Comparison of ENCODE assay signal across 8 cellular contexts in the genomic region with DNA sequence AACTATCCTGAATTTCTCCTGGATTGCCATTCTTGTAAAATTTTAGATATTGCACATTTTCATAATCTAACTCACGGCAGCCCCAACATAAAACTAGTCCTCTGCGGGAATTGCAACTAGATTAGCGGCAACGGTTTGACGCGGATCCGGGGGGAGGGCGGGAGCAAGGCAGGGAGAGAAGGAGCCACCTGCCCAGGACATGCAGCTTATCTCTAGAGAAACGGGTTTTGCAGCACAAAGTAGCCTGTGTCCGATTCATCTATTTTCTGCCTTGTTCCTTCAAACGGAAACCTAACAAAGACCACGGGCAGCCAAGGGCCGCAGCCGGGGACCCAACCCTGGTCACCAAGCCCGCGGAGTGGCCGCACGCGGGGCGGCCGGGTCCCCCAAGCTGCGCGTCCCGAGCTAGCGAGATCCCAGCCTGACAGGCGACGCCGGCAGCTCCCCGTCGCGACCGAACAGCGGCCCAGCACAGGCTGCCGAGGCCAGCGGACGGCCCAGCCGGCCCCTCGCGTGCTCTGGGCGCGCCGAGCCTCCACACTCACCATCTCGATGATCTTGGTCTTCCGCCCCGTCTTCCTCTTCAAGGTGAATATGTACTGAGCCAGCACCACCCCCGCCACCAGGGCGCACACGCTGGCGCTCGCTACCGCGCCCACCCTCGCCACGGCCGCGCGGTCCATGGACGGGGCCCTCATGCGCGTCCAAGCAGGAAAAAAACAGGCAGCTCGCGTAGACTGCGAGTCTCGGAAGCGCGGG. TPM values are rescaled to one million over a fixed set of nuclear protein-coding genes. Genes with fewer than 3 reads are reported as not detected.
DNase-seq lines count a peak whose midpoint lies in the region; ATAC-seq and TF ChIP-seq lines count a peak whose summit lies in the region.

A gene (minus strand): TSS at position 754 of the 759 bp plus-strand sequence. CDS start 71 bp downstream, at position 683.

- peak; percentile 38 for DNase-seq in SIG-M5 treated with dmso at 0.1 percent for 504 hours (lab: John Stamatoyannopoulos, UW; ENCODE audit: unreplicated experiment)
- no peak for DNase-seq in SIG-M5 (lab: John Stamatoyannopoulos, UW)
- DNase-seq in NCI-H1092 treated with DMSO at 0.1 percent for 48 hours (lab: John Stamatoyannopoulos, UW), result peak; percentile 58
- peak; percentile 3 to 17 for DNase-seq in activated CD4-positive, alpha-beta T cell treated with anti-CD3 and anti-CD28 coated beads, Interleukin-2, amount 50 U/mL, for 24 hours (ENCODE audit: low read depth in 1 of 2, low spot score in 1 of 2)
- DNase-seq in esophagus muscularis mucosa (ENCODE audit: extremely low spot score), result no peak
- peak; percentile 42 for DNase-seq in superior temporal gyrus (ENCODE audit: extremely low spot score)

- intact Hi-C loops in esophagus muscularis mucosa (cut with DNase I), result loop anchor here (5.0 kb wide), 1 partner anchor 105 kb away; a partner anchor contains a TSS

- no peaks in the 10 kb centered on the region for H3K36me3 ChIP-seq in esophagus muscularis mucosa
- no peaks in the 10 kb centered on the region for H3K36me3 ChIP-seq in muscle layer of duodenum (ENCODE audit: control insufficient read depth in 1 of 2, insufficient read depth in 2 of 2, low read length in 2 of 2)

- H3K4me3 ChIP-seq in esophagus muscularis mucosa (peak within 1 kb of the TSS; percentile 82 to 94 (median 84)), muscle layer of duodenum (ENCODE audit: low read depth in 1 of 2, low read length in 2 of 2) (peak within 1 kb of the TSS; percentile 83 to 95)

- H3K27ac ChIP-seq in esophagus muscularis mucosa (replicated peaks in 1 of 4) (peak within 1 kb of the TSS; percentile 92 to 94 (median 93)), muscle layer of duodenum (ENCODE audit: low read length) (peak within 1 kb of the TSS; percentile 67)

- peak; percentile 35 for ATAC-seq in HG02610 (IDR thresholded peaks at IDR 0.05; ENCODE audit: unreplicated experiment)

- TF ChIP-seq CTCF in esophagus muscularis mucosa (IDR thresholded peaks at IDR 0.05), result no peak

- TF ChIP-seq POLR2A in esophagus muscularis mucosa (IDR thresholded peaks at IDR 0.05; ENCODE audit: low read depth), result no peak

- WGBS in esophagus muscularis mucosa, result under 1% methylated on average over 38 of the region's 66 CpGs

- peaks cover 0 to 7% (median 3%) of the 10 kb centered on the region in 4 donors for H3K9me3 ChIP-seq in esophagus muscularis mucosa
- peaks cover 0 to 10% of the 10 kb centered on the region in 2 donors for H3K9me3 ChIP-seq in muscle layer of duodenum (ENCODE audit: control insufficient read depth in 1 of 2, low read length in 2 of 2)

- no peaks in the 10 kb centered on the region for H3K27me3 ChIP-seq in esophagus muscularis mucosa
- no peaks in the 10 kb centered on the region for H3K27me3 ChIP-seq in muscle layer of duodenum (ENCODE audit: low read depth, low read length)

- TF ChIP-seq EP300 in esophagus muscularis mucosa (IDR thresholded peaks at IDR 0.05), result no peak

- H3K4me1 ChIP-seq in esophagus muscularis mucosa, result peaks cover 26 to 43% (median 32%) of the 10 kb centered on the region in 4 donors
- H3K4me1 ChIP-seq in muscle layer of duodenum (ENCODE audit: control insufficient read depth in 1 of 2, insufficient read depth in 2 of 2, low read length in 2 of 2), result peaks cover 6 to 32% of the 10 kb centered on the region in 2 donors

RNA-seq across cellular contexts. Expression of the gene that starts here (rescaled TPM):
- 10 to 100 TPM; 13.9 to 22.0 (median 19.7) TPM for total RNA-seq in esophagus muscularis mucosa

Comparison
In these comparisons a context has a peak if more than half of its experiments do, and no peak if none do; other contexts are left out.
1. DNase-seq: peak in SIG-M5 treated with dmso at 0.1 percent for 504 hours (single experiment), NCI-H1092 treated with DMSO at 0.1 percent for 48 hours (single experiment), activated CD4-positive, alpha-beta T cell treated with anti-CD3 and anti-CD28 coated beads, Interleukin-2, amount 50 U/mL, for 24 hours (2 of 2) and superior temporal gyrus (single experiment); none in SIG-M5 (single experiment) and esophagus muscularis mucosa (single experiment).